In the genomic region with DNA sequence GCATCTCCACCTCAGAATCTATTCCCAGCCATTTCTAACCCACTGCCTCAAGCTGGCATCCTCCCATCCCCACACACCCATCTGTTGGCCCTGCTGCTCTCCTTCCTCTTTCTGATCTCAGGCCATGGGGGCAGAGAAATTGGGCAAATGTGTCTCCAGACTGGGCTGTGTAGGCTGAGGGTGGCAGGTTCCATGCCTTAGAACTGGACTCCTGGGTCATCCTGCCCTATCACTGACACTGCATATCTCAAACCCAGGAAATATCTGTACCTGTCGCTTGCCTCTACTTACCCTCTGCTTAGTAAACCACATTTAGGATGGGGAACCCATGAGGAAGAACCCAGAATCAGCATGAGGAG, we compare ENCODE assay signal across 18 cellular contexts. TPM values are rescaled to one million over a fixed set of nuclear protein-coding genes. Genes with fewer than 3 reads are reported as not detected.
DNase-seq lines count a peak whose midpoint lies in the region; ATAC-seq and TF ChIP-seq lines count a peak whose summit lies in the region.
"Had no signal": no experiment of that assay in that cellular context is flagged by ENCODE, and none has a peak within 500 bp of the region (broad histone marks: within the 10 kb centered on the region; RNA-seq: fewer than 3 reads in every experiment).

No MANE protein-coding gene starts in this region.

- H3K79me2 ChIP-seq in neural progenitor cell (ENCODE audit: low read depth): no peaks in the 10 kb centered on the region

- H3K9me3 ChIP-seq in neural progenitor cell (ENCODE audit: low read depth): no peaks in the 10 kb centered on the region
- H3K9me3 ChIP-seq in Caco-2: no peaks in the 10 kb centered on the region
- H3K9me3 ChIP-seq: SK-N-SH, testis had no signal

- no peaks in the 10 kb centered on the region for H3K36me3 ChIP-seq in neural progenitor cell
- no peaks in the 10 kb centered on the region for H3K36me3 ChIP-seq in Caco-2 (ENCODE audit: control insufficient read depth, insufficient read depth, low read length)

- peak overlapping the region; percentile 0 for H3K4me3 Mint-ChIP-seq in activated CD4-positive, alpha-beta T cell treated with anti-CD3 and anti-CD28 coated beads for 36 hours
- H3K4me3 Mint-ChIP-seq in activated naive CD8-positive, alpha-beta T cell treated with anti-CD3 and anti-CD28 coated beads, Interleukin-2, amount 50 U/mL, for 24 hours: no peak overlapping the region
- H3K4me3 Mint-ChIP-seq in neural progenitor cell (peak overlapping the region; percentile 60), Caco-2 (ENCODE audit: unreplicated experiment) (no peak overlapping the region)
- H3K4me3 Mint-ChIP-seq: activated CD8-positive, alpha-beta memory T cell treated with anti-CD3 and anti-CD28 coated beads, Interleukin-2, amount 10 ng/mL, durations not matched to agents 7 days and 5 days had no signal

- H3K27me3 Mint-ChIP-seq in activated CD4-positive, alpha-beta T cell treated with anti-CD3 and anti-CD28 coated beads for 36 hours: peaks cover 17% of the 10 kb centered on the region
- H3K27me3 Mint-ChIP-seq in activated naive CD8-positive, alpha-beta T cell treated with anti-CD3 and anti-CD28 coated beads, Interleukin-2, amount 50 U/mL, for 24 hours: peaks cover 26% of the 10 kb centered on the region
- H3K27me3 Mint-ChIP-seq in neural progenitor cell (ENCODE audit: insufficient read depth, low read depth) (peaks cover 76% of the 10 kb centered on the region), Caco-2 (ENCODE audit: insufficient read depth, unreplicated experiment) (peaks cover 2% of the 10 kb centered on the region)

- H3K27ac ChIP-seq in neural progenitor cell: no peak overlapping the region
- H3K27ac ChIP-seq: testis had no signal

- peaks cover 19% of the 10 kb centered on the region for H3F3A ChIP-seq in neural progenitor cell (ENCODE audit: low read depth)

- no peak overlapping the region for H3K4me3 ChIP-seq in neural progenitor cell
- H3K4me3 ChIP-seq in Caco-2 (ENCODE audit: low read depth, low read length): no peak overlapping the region
- H3K4me3 ChIP-seq: testis had no signal

- H4K20me1 ChIP-seq in neural progenitor cell (ENCODE audit: low read depth): peaks cover 50% of the 10 kb centered on the region

- ATAC-seq in activated CD4-positive, alpha-beta T cell treated with anti-CD3 and anti-CD28 coated beads for 36 hours: no peak
- ATAC-seq in activated naive CD8-positive, alpha-beta T cell treated with anti-CD3 and anti-CD28 coated beads, Interleukin-2, amount 50 U/mL, for 24 hours: no peak
- ATAC-seq: activated CD8-positive, alpha-beta memory T cell treated with anti-CD3 and anti-CD28 coated beads, Interleukin-2, amount 10 ng/mL, durations not matched to agents 7 days and 5 days had no signal

- POLR2A ChIA-PET in activated CD4-positive, alpha-beta T cell treated with anti-CD3 and anti-CD28 coated beads for 36 hours (lab: Charles Lee): interaction anchor here (1.0 to 2.1 kb wide), 2 partner anchors 11 to 16 kb away, joined by 4 to 9 read pairs; no protein-coding TSS in a partner anchor
- POLR2A ChIA-PET in Caco-2 (lab: Charles Lee): no interaction called here

- H3K27me3 ChIP-seq in neural progenitor cell (peaks cover 100% of the 10 kb centered on the region), Caco-2 (replicated peaks; ENCODE audit: control insufficient read depth, insufficient read depth, low read length) (no peaks in the 10 kb centered on the region)
- H3K27me3 ChIP-seq: testis had no signal

- no peak overlapping the region for H3K9ac ChIP-seq in neural progenitor cell
- H3K9ac ChIP-seq: SK-N-SH had no signal

- intact Hi-C loops in activated CD4-positive, alpha-beta T cell treated with anti-CD3 and anti-CD28 coated beads for 36 hours (cut with DNase I, micrococcal nuclease): no loop called here
- intact Hi-C loops in Caco-2 (cut with micrococcal nuclease; ENCODE audit: unreplicated experiment): no loop called here

- TF ChIP-seq CTCF in neural progenitor cell (IDR thresholded peaks at IDR 0.05) (no peak), Caco-2 (IDR thresholded peaks at IDR 0.05; ENCODE audit: insufficient read depth in 1 of 2, low read depth in 1 of 2, low read length in 1 of 2, severe bottlenecking in 1 of 2, unreplicated experiment in 1 of 2) (no peak)

- no peak for DNase-seq in activated CD4-positive, alpha-beta T cell treated with anti-CD3 and anti-CD28 coated beads for 36 hours
- no peak for DNase-seq in activated CD4-positive, alpha-beta T cell treated with anti-CD3 and anti-CD28 coated beads for 4 hours
- peak; percentile 89 for DNase-seq in NCI-H1694 treated with DMSO at 0.1 percent for 48 hours (lab: John Stamatoyannopoulos, UW)
- no peak for DNase-seq in activated naive CD8-positive, alpha-beta T cell treated with anti-CD3 and anti-CD28 coated beads, Interleukin-2, amount 50 U/mL, for 24 hours
- DNase-seq in neural progenitor cell (ENCODE audit: low spot score): no peak
- DNase-seq in DMS153 treated with DMSO at 0.1 percent for 48 hours (lab: John Stamatoyannopoulos, UW; ENCODE audit: unreplicated experiment): no peak
- no peak for DNase-seq in Caco-2
- DNase-seq in iPS-NIHi11 (ENCODE audit: low spot score): no peak
- DNase-seq: 8988T; activated CD8-positive, alpha-beta memory T cell treated with anti-CD3 and anti-CD28 coated beads, Interleukin-2, amount 10 ng/mL, durations not matched to agents 7 days and 5 days; activated naive CD4-positive, alpha-beta T cell treated with Interleukin-2 at 50 U/mL for 16 hours; GF-D8; retina; stimulated activated CD4-positive, alpha-beta T cell treated with anti-CD3 and anti-CD28 coated beads, Interleukin-1b, Interleukin-23, amount 100 ng/mL, for 48 hours; testis had no signal

- H3K36me3 Mint-ChIP-seq in activated CD4-positive, alpha-beta T cell treated with anti-CD3 and anti-CD28 coated beads for 36 hours (ENCODE audit: low read depth): no peaks in the 10 kb centered on the region
- H3K36me3 Mint-ChIP-seq in activated naive CD8-positive, alpha-beta T cell treated with anti-CD3 and anti-CD28 coated beads, Interleukin-2, amount 50 U/mL, for 24 hours (ENCODE audit: low read depth): peaks cover 2% of the 10 kb centered on the region
- no peaks in the 10 kb centered on the region for H3K36me3 Mint-ChIP-seq in neural progenitor cell
- no peaks in the 10 kb centered on the region for H3K36me3 Mint-ChIP-seq in Caco-2 (ENCODE audit: insufficient read depth, unreplicated experiment)
- H3K36me3 Mint-ChIP-seq: activated CD8-positive, alpha-beta memory T cell treated with anti-CD3 and anti-CD28 coated beads, Interleukin-2, amount 10 ng/mL, durations not matched to agents 7 days and 5 days had no signal

- H3K27ac Mint-ChIP-seq in activated CD4-positive, alpha-beta T cell treated with anti-CD3 and anti-CD28 coated beads for 36 hours: no peak overlapping the region
- H3K27ac Mint-ChIP-seq in activated naive CD8-positive, alpha-beta T cell treated with anti-CD3 and anti-CD28 coated beads, Interleukin-2, amount 50 U/mL, for 24 hours: peak overlapping the region; percentile 39
- H3K27ac Mint-ChIP-seq in neural progenitor cell: no peak overlapping the region
- H3K27ac Mint-ChIP-seq in Caco-2 (ENCODE audit: unreplicated experiment): no peak overlapping the region
- H3K27ac Mint-ChIP-seq: activated CD8-positive, alpha-beta memory T cell treated with anti-CD3 and anti-CD28 coated beads, Interleukin-2, amount 10 ng/mL, durations not matched to agents 7 days and 5 days had no signal

- H3K4me1 Mint-ChIP-seq in activated CD4-positive, alpha-beta T cell treated with anti-CD3 and anti-CD28 coated beads for 36 hours: peaks cover 43% of the 10 kb centered on the region
- peaks cover 43% of the 10 kb centered on the region for H3K4me1 Mint-ChIP-seq in activated naive CD8-positive, alpha-beta T cell treated with anti-CD3 and anti-CD28 coated beads, Interleukin-2, amount 50 U/mL, for 24 hours
- peaks cover 34% of the 10 kb centered on the region for H3K4me1 Mint-ChIP-seq in neural progenitor cell
- no peaks in the 10 kb centered on the region for H3K4me1 Mint-ChIP-seq in Caco-2 (ENCODE audit: low read depth, unreplicated experiment)

- H3K4me1 ChIP-seq in neural progenitor cell: peaks cover 29% of the 10 kb centered on the region
- H3K4me1 ChIP-seq in Caco-2: peaks cover 16% of the 10 kb centered on the region

- CTCF ChIA-PET in activated CD4-positive, alpha-beta T cell treated with anti-CD3 and anti-CD28 coated beads for 36 hours (lab: Charles Lee): interaction anchor here (0.7 to 18.2 kb wide), 2 partner anchors 13 to 98 kb away, joined by 3 to 620 read pairs; no protein-coding TSS in a partner anchor
- CTCF ChIA-PET in Caco-2 (lab: Charles Lee): no interaction called here

- no peak overlapping the region for H2AFZ ChIP-seq in neural progenitor cell (replicated peaks)

- no TSS peak for BruUV-seq in Caco-2 (replicated peaks; lab: Mats Ljungman, UMichigan)

- H3K9me3 Mint-ChIP-seq in activated CD4-positive, alpha-beta T cell treated with anti-CD3 and anti-CD28 coated beads for 36 hours (ENCODE audit: low read depth): no peaks in the 10 kb centered on the region
- no peaks in the 10 kb centered on the region for H3K9me3 Mint-ChIP-seq in activated naive CD8-positive, alpha-beta T cell treated with anti-CD3 and anti-CD28 coated beads, Interleukin-2, amount 50 U/mL, for 24 hours
- H3K9me3 Mint-ChIP-seq in neural progenitor cell (peaks cover 4% of the 10 kb centered on the region), Caco-2 (ENCODE audit: unreplicated experiment) (no peaks in the 10 kb centered on the region)

- H3K4me2 ChIP-seq in neural progenitor cell: no peak overlapping the region
- H3K4me2 ChIP-seq: SK-N-SH had no signal

RNA-seq across cellular contexts. Expression of gene WNT10A, which starts 1.8 kb away (rescaled TPM):
- 1 to 10 TPM; 5.4 to 6.0 TPM for total RNA-seq in activated CD4-positive, alpha-beta T cell treated with anti-CD3 and anti-CD28 coated beads for 36 hours
- total RNA-seq in neural progenitor cell (ENCODE audit: low replicate concordance): not detected in 2 replicates
- 0.81 and 1.2 TPM in 2 replicates for total RNA-seq in Caco-2 (2022)
- total RNA-seq: HT1080, MCF 10A had no signal

RNA-seq across cellular contexts. Expression of gene WNT6, which starts 22.8 kb away (rescaled TPM):
- under 1 TPM in 1 of 2 experiments, not detected in 1; 0.30 TPM for total RNA-seq in activated CD4-positive, alpha-beta T cell treated with anti-CD3 and anti-CD28 coated beads for 36 hours
- total RNA-seq in neural progenitor cell (ENCODE audit: low replicate concordance) (not detected in 2 replicates), Caco-2 (2022) (18.3 and 20.3 TPM in 2 replicates)
- total RNA-seq: activated CD8-positive, alpha-beta memory T cell treated with anti-CD3 and anti-CD28 coated beads, Interleukin-2, amount 10 ng/mL, durations not matched to agents 7 days and 5 days; HT1080; MCF 10A had no signal

RNA-seq across cellular contexts. Expression of gene PRKAG3, which starts 50.8 kb away (rescaled TPM):
- total RNA-seq in activated CD4-positive, alpha-beta T cell treated with anti-CD3 and anti-CD28 coated beads for 36 hours: not detected
- total RNA-seq in neural progenitor cell (ENCODE audit: low replicate concordance) (not detected in 2 replicates), Caco-2 (2022) (not detected in 2 replicates)
- total RNA-seq: activated CD8-positive, alpha-beta memory T cell treated with anti-CD3 and anti-CD28 coated beads, Interleukin-2, amount 10 ng/mL, durations not matched to agents 7 days and 5 days; HT1080; MCF 10A had no signal

Comparison
In these comparisons a context has a peak if more than half of its experiments do, and no peak if none do; other contexts are left out.
1. H3K4me3 Mint-ChIP-seq: peak in activated CD4-positive, alpha-beta T cell treated with anti-CD3 and anti-CD28 coated beads for 36 hours (single experiment) and neural progenitor cell (single experiment); none in activated naive CD8-positive, alpha-beta T cell treated with anti-CD3 and anti-CD28 coated beads, Interleukin-2, amount 50 U/mL, for 24 hours (single experiment) and Caco-2 (single experiment).
2. RNA of gene WNT6, which starts 22.8 kb away (total RNA-seq): 18.3 to 20.3 TPM in Caco-2; 0.30 TPM in activated CD4-positive, alpha-beta T cell treated with anti-CD3 and anti-CD28 coated beads for 36 hours and not detected in neural progenitor cell; every median in the first group is over 10 times any median in the second.